In the genomic region with DNA sequence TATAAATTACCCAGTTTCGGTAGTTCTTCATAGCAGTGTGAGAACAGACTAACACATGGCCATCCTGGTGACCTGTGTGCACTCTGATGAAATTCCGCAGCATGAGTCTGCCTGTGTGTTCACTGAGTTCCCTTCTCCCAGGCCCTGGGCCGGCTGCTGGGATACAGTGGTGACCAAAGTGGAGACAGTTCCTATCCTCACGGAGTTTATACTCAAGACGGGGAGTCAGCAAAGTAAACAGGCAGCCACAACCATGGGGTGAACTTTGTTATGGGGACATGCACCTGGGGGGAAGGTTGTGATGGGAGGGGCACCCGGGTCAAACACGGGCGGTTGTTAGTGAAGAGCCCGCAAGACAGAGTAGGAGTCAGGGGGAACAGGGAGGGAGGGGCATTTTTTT, we compare ENCODE assay signal across 23 cellular contexts.
DNase-seq lines count a peak whose midpoint lies in the region; ATAC-seq and TF ChIP-seq lines count a peak whose summit lies in the region.
"Had no signal": no experiment of that assay in that cellular context is flagged by ENCODE, and none has a peak within 500 bp of the region (broad histone marks: within the 10 kb centered on the region; RNA-seq: fewer than 3 reads in every experiment).

No MANE protein-coding gene starts in this region.

- no peaks in the 10 kb centered on the region for H3K4me1 ChIP-seq in RWPE2 (ENCODE audit: insufficient read depth, poor library complexity, severe bottlenecking)
- peaks cover 5% of the 10 kb centered on the region for H3K4me1 ChIP-seq in mesendoderm (ENCODE audit: control insufficient read depth, low read depth, low read length)
- H3K4me1 ChIP-seq: A549; BLaER1 treated with 17β-estradiol and CSF1 and Interleukin-3, amounts not matched to agents 10 nM and 100 nM had no signal

- H3K36me3 Mint-ChIP-seq in osteocyte (ENCODE audit: unreplicated experiment): no peaks in the 10 kb centered on the region

- peak overlapping the region; percentile 20 for H3K9ac ChIP-seq in mesendoderm (ENCODE audit: low read length)
- H3K9ac ChIP-seq: BLaER1 treated with 17β-estradiol and CSF1 and Interleukin-3, amounts not matched to agents 10 nM and 100 nM; KMS-11; SK-N-SH had no signal

- H3K4me3 ChIP-seq in RWPE2 (ENCODE audit: severe bottlenecking) (no peak overlapping the region), mesendoderm (ENCODE audit: low read length) (no peak overlapping the region)
- H3K4me3 ChIP-seq: A549; BLaER1 treated with 17β-estradiol and CSF1 and Interleukin-3, amounts not matched to agents 10 nM and 100 nM had no signal

- H3K4ac ChIP-seq in mesendoderm (ENCODE audit: low read depth, low read length): peak overlapping the region; percentile 44

- no CpG with 5 or more reads among the region's 9 CpGs for WGBS in mesendoderm (ENCODE audit: extremely low coverage, insufficient coverage, low lambda C conversion rate)

- peak overlapping the region; percentile 67 for H2BK5ac ChIP-seq in mesendoderm (ENCODE audit: low read length)

- H3K36me3 ChIP-seq in RWPE2 (ENCODE audit: low read depth): 0 out of 2 replicates have a peak, but pooled peaks cover 4% of the 10 kb centered on the region
- H3K36me3 ChIP-seq in mesendoderm (ENCODE audit: control insufficient read depth, insufficient read depth, low read length): no peaks in the 10 kb centered on the region
- H3K36me3 ChIP-seq: BLaER1 treated with 17β-estradiol and CSF1 and Interleukin-3, amounts not matched to agents 10 nM and 100 nM had no signal

- peak; percentile 62 for DNase-seq in RWPE2 (ENCODE audit: low spot score)
- DNase-seq in ecto neural progenitor cell (ENCODE audit: low spot score): peak; percentile 39
- DNase-seq in mesendoderm: no peak
- DNase-seq in osteocyte (ENCODE audit: extremely low spot score, unreplicated experiment): peak; percentile 59
- DNase-seq in DMS53 (lab: John Stamatoyannopoulos, UW): no peak
- DNase-seq: AML-193; CD4-positive, alpha-beta T cell; MM.1S; NCI-H1694; NCI-H2081 treated with DMSO at 0.1 percent for 48 hours; NCI-H2171; NCI-H226; NCI-H510A; NCI-H69; SK-N-SH; SW 1271 had no signal

- no peaks in the 10 kb centered on the region for H3K9me3 ChIP-seq in RWPE2 (ENCODE audit: severe bottlenecking)
- H3K9me3 ChIP-seq: A549 had no signal

- H3K4me1 Mint-ChIP-seq in osteocyte (ENCODE audit: unreplicated experiment): no peaks in the 10 kb centered on the region

- H3K27ac ChIP-seq in RWPE2 (ENCODE audit: poor library complexity, severe bottlenecking): no peak overlapping the region
- no peak overlapping the region for H3K27ac ChIP-seq in mesendoderm (ENCODE audit: low read depth, low read length)
- H3K27ac ChIP-seq: A549; BLaER1 treated with 17β-estradiol and CSF1 and Interleukin-3, amounts not matched to agents 10 nM and 100 nM; KMS-11 had no signal

- H4K5ac ChIP-seq in mesendoderm (ENCODE audit: low read length): no peak overlapping the region

- H3K27me3 Mint-ChIP-seq in osteocyte (ENCODE audit: unreplicated experiment): no peaks in the 10 kb centered on the region
- H3K27me3 Mint-ChIP-seq: CD4-positive, alpha-beta T cell had no signal

- TF ChIP-seq CTCF in RWPE2 (IDR thresholded peaks at IDR 0.05; ENCODE audit: poor library complexity, severe bottlenecking) (no peak), osteocyte (IDR thresholded peaks at IDR 0.05) (no peak)

- no peak overlapping the region for H3K27ac Mint-ChIP-seq in osteocyte (ENCODE audit: unreplicated experiment)
- H3K27ac Mint-ChIP-seq: CD4-positive, alpha-beta T cell had no signal

- peaks cover 3% of the 10 kb centered on the region for H3K79me1 ChIP-seq in mesendoderm (ENCODE audit: low read length)

- no peak overlapping the region for H2AK5ac ChIP-seq in mesendoderm (ENCODE audit: low read length)

- no peak overlapping the region for H3K23ac ChIP-seq in mesendoderm (ENCODE audit: low read length)

- no peak overlapping the region for H3K4me2 ChIP-seq in mesendoderm (ENCODE audit: low read length)
- H3K4me2 ChIP-seq: A549; BLaER1 treated with 17β-estradiol and CSF1 and Interleukin-3, amounts not matched to agents 10 nM and 100 nM; KMS-11; SK-N-SH had no signal

- H3K27me3 ChIP-seq in RWPE2 (ENCODE audit: insufficient read depth, poor library complexity, severe bottlenecking) (no peaks in the 10 kb centered on the region), mesendoderm (ENCODE audit: insufficient read depth, low read length, poor library complexity) (no peaks in the 10 kb centered on the region)
- H3K27me3 ChIP-seq: BLaER1 treated with 17β-estradiol and CSF1 and Interleukin-3, amounts not matched to agents 10 nM and 100 nM had no signal

- H3K56ac ChIP-seq in mesendoderm (ENCODE audit: low read length): peak overlapping the region; percentile 76

- ATAC-seq in RWPE2 (ENCODE audit: low read depth): no peak
- ATAC-seq in GM18519 (IDR thresholded peaks at IDR 0.05; ENCODE audit: low FRiP score, unreplicated experiment): no peak
- no peak for ATAC-seq in HG02938 (IDR thresholded peaks at IDR 0.05; ENCODE audit: unreplicated experiment)
- ATAC-seq in GM18907 (IDR thresholded peaks at IDR 0.05; ENCODE audit: unreplicated experiment): no peak
- ATAC-seq: A549, Panc1 had no signal

- peaks cover 6% of the 10 kb centered on the region for H3K9me3 Mint-ChIP-seq in osteocyte (ENCODE audit: unreplicated experiment)
- H3K9me3 Mint-ChIP-seq: CD4-positive, alpha-beta T cell had no signal

- H3K4me3 Mint-ChIP-seq in osteocyte (ENCODE audit: unreplicated experiment): no peak overlapping the region
- H3K4me3 Mint-ChIP-seq: CD4-positive, alpha-beta T cell had no signal

- H3K18ac ChIP-seq in mesendoderm (ENCODE audit: low read length): peak overlapping the region; percentile 45

- no peaks in the 10 kb centered on the region for H3K79me2 ChIP-seq in mesendoderm (ENCODE audit: control insufficient read depth, insufficient read depth, low read length)

- H4K8ac ChIP-seq in mesendoderm (ENCODE audit: low read depth, low read length): no peak overlapping the region

- no peak overlapping the region for H2BK15ac ChIP-seq in mesendoderm (replicated peaks; ENCODE audit: low read depth)

- no peak overlapping the region for H2BK120ac ChIP-seq in mesendoderm (ENCODE audit: low read depth, low read length)

Comparison
In these comparisons a context has a peak if more than half of its experiments do, and no peak if none do; other contexts are left out.
1. DNase-seq: peak in RWPE2 (single experiment), ecto neural progenitor cell (single experiment) and osteocyte (single experiment); none in mesendoderm (single experiment) and DMS53 (single experiment).